Comparison of ENCODE assay signal across 8 cellular contexts in the genomic region with DNA sequence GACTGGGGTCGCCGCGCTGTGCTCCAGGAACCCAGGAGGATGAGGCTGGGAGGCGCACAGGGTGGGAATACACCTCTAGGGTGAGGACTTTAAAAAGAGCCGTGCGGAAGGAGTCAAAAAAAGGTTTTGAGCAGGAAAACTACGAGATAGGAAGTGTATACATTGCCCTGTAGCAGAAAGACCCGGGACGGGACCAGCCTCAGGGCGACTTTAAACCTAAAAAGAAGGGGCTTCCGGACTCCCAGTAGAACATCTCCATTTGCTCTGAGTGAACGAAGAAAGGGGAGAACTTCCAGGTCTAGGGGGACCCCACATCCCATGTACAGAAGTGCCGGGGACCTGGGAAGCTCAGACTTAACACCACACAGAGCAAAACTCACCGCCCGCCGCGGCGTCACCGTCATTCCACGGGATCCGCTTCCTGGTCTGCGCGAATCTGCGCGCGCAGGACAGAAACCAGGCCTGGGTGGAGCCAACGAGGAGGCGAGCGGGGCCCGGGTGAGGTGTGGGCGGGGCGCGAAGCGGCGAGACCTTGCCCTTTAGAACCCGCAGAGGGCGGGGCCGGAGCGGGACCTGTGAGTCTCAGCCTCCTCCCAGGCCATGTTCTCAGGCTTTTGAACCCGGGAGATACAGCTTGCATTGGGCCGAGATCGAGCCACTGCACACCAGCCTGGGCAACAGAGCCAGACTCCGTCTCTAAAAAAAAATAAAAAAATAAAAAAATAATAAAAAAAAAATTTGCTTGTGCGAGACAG. TPM values are rescaled to one million over a fixed set of nuclear protein-coding genes. Genes with fewer than 3 reads are reported as not detected.
DNase-seq lines count a peak whose midpoint lies in the region; ATAC-seq and TF ChIP-seq lines count a peak whose summit lies in the region.
"Not testable (repeated sequence)": the region's sequence is repeated elsewhere in the genome, so short reads cannot be mapped to it uniquely, and the experiment has no call there.

A gene (minus strand): TSS at position 428 of the 755 bp plus-strand sequence. CDS start 3,675 bp downstream, outside the sequence.

- H3K27me3 ChIP-seq in GM06990 (replicated peaks; ENCODE audit: control insufficient read depth, insufficient read depth, low read length); adipocyte (replicated peaks; ENCODE audit: control insufficient read depth, insufficient read depth, low read length); ovary: not testable (repeated sequence)

- H3K27ac ChIP-seq in ovary, result peak within 1 kb of the TSS in 1 of 2 donors; percentile 8
- H3K27ac ChIP-seq in substantia nigra (ENCODE audit: low read depth, low read length, poor library complexity, severe bottlenecking), result not testable (repeated sequence)

- WGBS in ovary, 3 donors, result 0 to 2% (median 0%) methylated on average over 30 to 44 of the region's 44 CpGs

- H3K9ac ChIP-seq in adipocyte (ENCODE audit: low read length), result peak within 1 kb of the TSS; percentile 86

- not testable (repeated sequence) for H3K9me3 ChIP-seq in adipocyte (ENCODE audit: control insufficient read depth, low read length); ovary

- ATAC-seq in HG02571 (IDR thresholded peaks at IDR 0.05; ENCODE audit: unreplicated experiment), result peak; percentile 92

- intact Hi-C loops in T-helper 2 cell treated with Interferon-gamma antibody and Interleukin-4, amounts not matched to agents 100 ng/mL and 5 ng/mL, for 36 hours (cut with micrococcal nuclease); cardiac septum (cut with DNase I); ovary (cut with DNase I): not testable (repeated sequence)

- not testable (repeated sequence) for TF ChIP-seq EP300 in ovary (IDR thresholded peaks at IDR 0.05)

- not testable (repeated sequence) for H3K36me3 ChIP-seq in GM06990 (ENCODE audit: control insufficient read depth, insufficient read depth, low read length); ovary
- peaks cover 10% of the 10 kb centered on the region for H3K36me3 ChIP-seq in adipocyte (ENCODE audit: control insufficient read depth, insufficient read depth, low read length, severe bottlenecking)

- DNase-seq in GM06990 (ENCODE audit: extremely low read depth, insufficient read length) (peak; percentile 42), MV-4-11 (lab: John Stamatoyannopoulos, UW) (peak; percentile 67), adipocyte (ENCODE audit: low read depth) (peak; percentile 61), cardiac septum (ENCODE audit: low spot score) (peak; percentile 83), ovary (peak; percentile 71 to 81 (median 77)), substantia nigra (lab: John Stamatoyannopoulos, UW) (peak in 48 of 49 donors; percentile 1 to 82 (median 38))

- TF ChIP-seq POLR2A in ovary (IDR thresholded peaks at IDR 0.05), result not testable (repeated sequence)

- peak within 1 kb of the TSS; percentile 77 for H3K4me3 ChIP-seq in GM06990 (replicated peaks; ENCODE audit: low read depth, low read length)
- H3K4me3 ChIP-seq in adipocyte (ENCODE audit: low read length), result peak within 1 kb of the TSS; percentile 88
- H3K4me3 ChIP-seq in ovary, result peak within 1 kb of the TSS; percentile 43

- not testable (repeated sequence) for H3K4me1 ChIP-seq in adipocyte (ENCODE audit: control insufficient read depth, insufficient read depth, low read length); ovary (ENCODE audit: insufficient read depth)

- not testable (repeated sequence) for TF ChIP-seq CTCF in GM06990 (IDR thresholded peaks at IDR 0.05; ENCODE audit: insufficient read depth, low read length, poor library complexity, severe bottlenecking); ovary (IDR thresholded peaks at IDR 0.05)

RNA-seq across cellular contexts. Expression of the gene that starts here (rescaled TPM):
- total RNA-seq in T-helper 2 cell treated with Interferon-gamma antibody and Interleukin-4, amounts not matched to agents 100 ng/mL and 5 ng/mL, for 36 hours, result 20.8 and 22.3 TPM in 2 replicates
- 8.0 TPM for total RNA-seq in cardiac septum
- 10 to 100 TPM in 5 of 7 donors, 1 to 10 TPM in 2; 7.9 to 14.1 (median 11.0) TPM for total RNA-seq in ovary
- 10 to 100 TPM in 1 of 2 donors, 1 to 10 TPM in 1; 3.4 to 11.8 TPM for polyA plus RNA-seq in ovary
